ENCODE assay signal across 11 cellular contexts in genomic region chr3:29696311-29696710, GRCh38.
DNase-seq lines count a peak whose midpoint lies in the region; ATAC-seq and TF ChIP-seq lines count a peak whose summit lies in the region.
"Had no signal": no experiment of that assay in that cellular context is flagged by ENCODE, and none has a peak within 500 bp of the region (broad histone marks: within the 10 kb centered on the region; RNA-seq: fewer than 3 reads in every experiment).

No MANE protein-coding gene starts in this region.

- no peaks in the 10 kb centered on the region for H3K36me3 ChIP-seq in lower lobe of right lung
- no peaks in the 10 kb centered on the region for H3K36me3 ChIP-seq in testis (ENCODE audit: low read depth, missing control alignments)

- H3K4me3 ChIP-seq in coronary artery (peak overlapping the region; percentile 17), lower lobe of right lung (no peak overlapping the region), testis (no peak overlapping the region)

- TF ChIP-seq CTCF in coronary artery (IDR thresholded peaks at IDR 0.05) (no peak), lower lobe of right lung (IDR thresholded peaks at IDR 0.05) (no peak), testis (IDR thresholded peaks at IDR 0.05) (no peak)

- peaks cover 37% of the 10 kb centered on the region for H3K4me1 ChIP-seq in lower lobe of right lung
- peaks cover 23% of the 10 kb centered on the region for H3K4me1 ChIP-seq in testis

- H3K27me3 ChIP-seq in lower lobe of right lung (ENCODE audit: low read depth) (no peaks in the 10 kb centered on the region), testis (no peaks in the 10 kb centered on the region)

- intact Hi-C loops in lower lobe of right lung (cut with DNase I) = no loop called here
- intact Hi-C loops in testis (cut with DNase I; ENCODE audit: low total_unique reads) = no loop called here

- no peaks in the 10 kb centered on the region for H3K9me3 ChIP-seq in lower lobe of right lung
- no peaks in the 10 kb centered on the region for H3K9me3 ChIP-seq in testis

- peak; percentile 15 for DNase-seq in HCEC 1CT
- DNase-seq in coronary artery (ENCODE audit: low spot score) = no peak
- DNase-seq in lower lobe of right lung = no peak
- DNase-seq in testis = no peak
- no peak for DNase-seq in NCI-H774 (lab: John Stamatoyannopoulos, UW)
- no peak for DNase-seq in NCI-H2081 (lab: John Stamatoyannopoulos, UW)
- no peak for DNase-seq in NOMO-1 treated with dmso at 0.1 percent for 144 hours (lab: John Stamatoyannopoulos, UW; ENCODE audit: unreplicated experiment)
- no peak for DNase-seq in SHP77 treated with DMSO at 0.1 percent for 48 hours (lab: John Stamatoyannopoulos, UW)
- DNase-seq: activated CD8-positive, alpha-beta T cell treated with anti-CD3 and anti-CD28 coated beads for 36 hours; activated naive CD4-positive, alpha-beta T cell treated with anti-CD3 and anti-CD28 coated beads, Interleukin-2, amount 10 ng/mL, durations not matched to agents 7 days and 5 days; T-helper 9 cell had no signal

- peak overlapping the region; percentile 73 to 80 for H3K27ac ChIP-seq in coronary artery
- peak overlapping the region; percentile 63 for H3K27ac ChIP-seq in lower lobe of right lung
- H3K27ac ChIP-seq in testis = peak overlapping the region; percentile 21 to 66

- no peak for TF ChIP-seq POLR2A in testis (IDR thresholded peaks at IDR 0.05)

- 68 to 71% methylated on average over 2 of the region's 2 CpGs for WGBS in testis, 2 donors

- no peak for ATAC-seq in lower lobe of right lung
- ATAC-seq: activated CD8-positive, alpha-beta T cell treated with anti-CD3 and anti-CD28 coated beads for 36 hours had no signal
